ENCODE assay signal across 27 cellular contexts in the genomic region with DNA sequence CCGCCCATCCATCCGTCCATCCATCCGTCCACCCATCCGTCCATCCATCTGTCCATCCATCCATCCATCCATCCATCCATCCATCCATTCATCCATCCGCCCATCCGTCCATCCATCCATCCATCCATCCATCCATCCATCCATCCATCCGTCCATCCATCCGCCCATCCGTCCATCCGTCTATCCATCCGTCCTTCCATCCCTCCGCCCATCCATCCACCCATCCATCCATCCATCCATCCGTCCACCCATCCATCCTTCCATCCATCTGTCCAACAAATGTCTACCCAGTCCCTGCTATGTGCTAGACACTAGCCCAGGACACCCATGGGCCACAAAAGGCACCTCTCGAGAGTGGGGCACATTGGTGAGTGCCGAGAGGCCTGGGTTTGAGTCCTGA. TPM values are rescaled to one million over a fixed set of nuclear protein-coding genes. Genes with fewer than 3 reads are reported as not detected.
DNase-seq lines count a peak whose midpoint lies in the region; ATAC-seq, FAIRE-seq and TF ChIP-seq lines count a peak whose summit lies in the region.
"Had no signal": no experiment of that assay in that cellular context is flagged by ENCODE, and none has a peak within 500 bp of the region (broad histone marks: within the 10 kb centered on the region; RNA-seq: fewer than 3 reads in every experiment).

No MANE protein-coding gene starts in this region.

- H3K4me3 Mint-ChIP-seq in brain: peak overlapping the region in 3 of 5 experiments; percentile 77 to 94 (median 93)
- H3K4me3 Mint-ChIP-seq in glutamatergic neuron (ENCODE audit: unreplicated experiment): peak overlapping the region; percentile 67
- peak overlapping the region; percentile 57 for H3K4me3 Mint-ChIP-seq in neural crest cell
- H3K4me3 Mint-ChIP-seq in CD8-positive, alpha-beta T cell: no peak overlapping the region

- peaks cover 50% of the 10 kb centered on the region; the same call in 1 of the 2 replicates for H3K27me3 ChIP-seq in BLaER1
- peaks cover 17% of the 10 kb centered on the region for H3K27me3 ChIP-seq in CD8-positive, alpha-beta T cell (ENCODE audit: insufficient read depth, low read length)

- H4K20me1 ChIP-seq in BLaER1: no peaks in the 10 kb centered on the region

- no peak for FAIRE-seq in GM12892 (lab: Jason Lieb, UNC)
- FAIRE-seq: HepG2 had no signal

- TF ChIP-seq CTCF in brain (conservative IDR thresholded peaks at IDR 0.05): no peak
- no peak for TF ChIP-seq CTCF in glutamatergic neuron (IDR thresholded peaks at IDR 0.05; ENCODE audit: partially characterized antibody, unreplicated experiment)
- TF ChIP-seq CTCF in neural crest cell (conservative IDR thresholded peaks at IDR 0.05): no peak
- no peak for TF ChIP-seq CTCF in CD8-positive, alpha-beta T cell (IDR thresholded peaks at IDR 0.05)

- H3K9me3 Mint-ChIP-seq in brain (peaks cover 0 to 76% (median 5%) of the 10 kb centered on the region in 5 experiments), glutamatergic neuron (ENCODE audit: unreplicated experiment) (peaks cover 11% of the 10 kb centered on the region), neural crest cell (no peaks in the 10 kb centered on the region)
- no peaks in the 10 kb centered on the region for H3K9me3 Mint-ChIP-seq in CD8-positive, alpha-beta T cell

- H3K27ac Mint-ChIP-seq in brain (peak overlapping the region in 4 of 5 experiments; percentile 45 to 99 (median 92)), glutamatergic neuron (ENCODE audit: unreplicated experiment) (peak overlapping the region; percentile 2), neural crest cell (ENCODE audit: unreplicated experiment) (no peak overlapping the region)
- H3K27ac Mint-ChIP-seq in CD8-positive, alpha-beta T cell: no peak overlapping the region

- 0 out of 2 replicates have a peak overlapping the region, but pooled peaks have one; percentile 70 for H3K4me2 ChIP-seq in BLaER1

- H3K36me3 Mint-ChIP-seq in brain: peaks cover 3% of the 10 kb centered on the region
- H3K36me3 Mint-ChIP-seq in glutamatergic neuron (ENCODE audit: unreplicated experiment): peaks cover 5% of the 10 kb centered on the region
- no peaks in the 10 kb centered on the region for H3K36me3 Mint-ChIP-seq in neural crest cell (ENCODE audit: low read depth)
- H3K36me3 Mint-ChIP-seq in CD8-positive, alpha-beta T cell: no peaks in the 10 kb centered on the region

- TF ChIP-seq POLR2A in GM12892 (IDR thresholded peaks at IDR 0.05; ENCODE audit: low read depth, low read length): no peak

- DNase-seq in glutamatergic neuron (no peak), neural crest cell (ENCODE audit: low read depth, low spot score) (no peak), GM12892 (ENCODE audit: insufficient read length) (no peak), head of caudate nucleus (no peak)
- no peak for DNase-seq in CD8-positive, alpha-beta T cell
- DNase-seq: ACHN, BE2C, DMS153, DND-41, GOT3, HCEC 1CT, Karpas-422, NCI-H1092, NCI-H1417 treated with DMSO at 0.1 percent for 48 hours, NCI-H1694 treated with DMSO at 0.1 percent for 48 hours, NCI-H2081, NCI-H2171, NCI-H226, NCI-H510A, NCI-H69, Right ventricle myocardium superior, RPMI8226 had no signal

- H3K4me1 Mint-ChIP-seq in brain (peaks cover 76% of the 10 kb centered on the region), glutamatergic neuron (ENCODE audit: low read depth, unreplicated experiment) (peaks cover 16% of the 10 kb centered on the region), neural crest cell (peaks cover 40% of the 10 kb centered on the region)
- H3K4me1 Mint-ChIP-seq in CD8-positive, alpha-beta T cell (ENCODE audit: low read depth): peaks cover 11% of the 10 kb centered on the region

- no peak overlapping the region for H3K27ac ChIP-seq in BLaER1
- no peak overlapping the region for H3K27ac ChIP-seq in CD8-positive, alpha-beta T cell (ENCODE audit: low read depth, low read length)

- H3K36me3 ChIP-seq in BLaER1: no peaks in the 10 kb centered on the region
- no peaks in the 10 kb centered on the region for H3K36me3 ChIP-seq in CD8-positive, alpha-beta T cell (ENCODE audit: insufficient read depth, low read length)
- H3K36me3 ChIP-seq: BE2C had no signal

- no peaks in the 10 kb centered on the region for H3K9me3 ChIP-seq in BLaER1
- no peaks in the 10 kb centered on the region for H3K9me3 ChIP-seq in CD8-positive, alpha-beta T cell (ENCODE audit: low read length)
- H3K9me3 ChIP-seq: BE2C had no signal

- ATAC-seq in GM18511 (IDR thresholded peaks at IDR 0.05; ENCODE audit: unreplicated experiment): no peak
- ATAC-seq in CD8-positive, alpha-beta T cell: no peak
- ATAC-seq: HepG2 had no signal

- H3K4me1 ChIP-seq in BLaER1: peaks cover 65% of the 10 kb centered on the region
- H3K4me1 ChIP-seq in CD8-positive, alpha-beta T cell (ENCODE audit: insufficient read depth, low read length): peaks cover 8% of the 10 kb centered on the region
- H3K4me1 ChIP-seq: BE2C had no signal

- POLR2A ChIA-PET in CD8-positive, alpha-beta T cell (lab: Charles Lee): no interaction called here

- no peak overlapping the region for H3K4me3 ChIP-seq in BLaER1
- no peak overlapping the region for H3K4me3 ChIP-seq in CD8-positive, alpha-beta T cell (ENCODE audit: low read depth, low read length)

- intact Hi-C loops in CD8-positive, alpha-beta T cell (cut with DNase I, micrococcal nuclease): no loop called here
- intact Hi-C loops in head of caudate nucleus (cut with DNase I): no loop called here

- peaks cover 6% of the 10 kb centered on the region for H3K27me3 Mint-ChIP-seq in brain
- H3K27me3 Mint-ChIP-seq in glutamatergic neuron (ENCODE audit: unreplicated experiment): peaks cover 23% of the 10 kb centered on the region
- H3K27me3 Mint-ChIP-seq in neural crest cell (ENCODE audit: low read depth): no peaks in the 10 kb centered on the region
- H3K27me3 Mint-ChIP-seq in CD8-positive, alpha-beta T cell (ENCODE audit: low read depth): peaks cover 62% of the 10 kb centered on the region

- H3K9ac ChIP-seq in BLaER1: no peak overlapping the region

- CTCF ChIA-PET in CD8-positive, alpha-beta T cell (lab: Charles Lee): no interaction called here

RNA-seq across cellular contexts. Expression of gene LRRC4B, which starts 15.7 kb away (rescaled TPM):
- polyA plus RNA-seq in brain (ENCODE audit: insufficient read depth, low read depth, low replicate concordance): 52.9 TPM
- total RNA-seq in glutamatergic neuron (ENCODE audit: unreplicated experiment) (28.5 TPM), neural crest cell (42.5 and 50.2 TPM in 2 replicates)
- not detected for total RNA-seq in CD8-positive, alpha-beta T cell
- 0.17 TPM for polyA plus RNA-seq in GM12892 (2012; ENCODE audit: missing spikeins)
- total RNA-seq: HepG2 had no signal
- polyA plus RNA-seq: HepG2 had no signal

RNA-seq across cellular contexts. Expression of gene ASPDH, which starts 38.8 kb away (rescaled TPM):
- 58.1 TPM for polyA plus RNA-seq in brain (ENCODE audit: insufficient read depth, low read depth, low replicate concordance)
- total RNA-seq in glutamatergic neuron (ENCODE audit: unreplicated experiment): not detected
- total RNA-seq in neural crest cell: 1.2 TPM in 1 of 2 replicates, not detected in the other
- total RNA-seq in CD8-positive, alpha-beta T cell: not detected
- not detected for polyA plus RNA-seq in GM12892 (2012; ENCODE audit: missing spikeins)
- total RNA-seq: Right ventricle myocardium superior, SK-MEL-5 had no signal

RNA-seq across cellular contexts. Expression of gene JOSD2, which starts 41.5 kb away (rescaled TPM):
- 36.8 TPM for polyA plus RNA-seq in brain (ENCODE audit: insufficient read depth, low read depth, low replicate concordance)
- total RNA-seq in glutamatergic neuron (ENCODE audit: unreplicated experiment) (19.1 TPM), neural crest cell (10.9 and 13.5 TPM in 2 replicates)
- total RNA-seq in CD8-positive, alpha-beta T cell: 1 to 10 TPM; 8.8 to 9.9 TPM
- 5.8 TPM for polyA plus RNA-seq in GM12892 (2012; ENCODE audit: missing spikeins)

Comparison
In these comparisons a context has a peak if more than half of its experiments do, and no peak if none do; other contexts are left out.
1. H3K27ac Mint-ChIP-seq: peak in brain (4 of 5) and glutamatergic neuron (single experiment); none in neural crest cell (single experiment) and CD8-positive, alpha-beta T cell (single experiment).
2. RNA of gene LRRC4B, which starts 15.7 kb away (total RNA-seq): 42.5 to 50.2 TPM in neural crest cell and 28.5 TPM in glutamatergic neuron (single experiment); not detected in CD8-positive, alpha-beta T cell; every median in the first group is over 10 times any median in the second.